8 cellular contexts compared by ENCODE assay signal in genomic region chr10:51879238-51879637, GRCh38.
A peak's percentile ranks its signal among the peaks of the same experiment; 100 is the strongest.
DNase-seq lines count a peak whose midpoint lies in the region; ATAC-seq and TF ChIP-seq lines count a peak whose summit lies in the region.

No MANE protein-coding gene starts in this region.

- H3K27ac ChIP-seq in adrenal gland, result peak overlapping the region in 4 of 5 donors; percentile 32 to 59 (median 45)

- no peak for TF ChIP-seq POLR2A in adrenal gland (IDR thresholded peaks at IDR 0.05)

- WGBS in adrenal gland, 4 donors, result 0 to 17% (median 4%) methylated on average over 1 of the region's 1 CpG

- peak; percentile 1 for DNase-seq in DMS 273 treated with DMSO at 0.1 percent for 48 hours (lab: John Stamatoyannopoulos, UW)
- DNase-seq in adrenal gland, result peak in 5 of 7 donors; percentile 18 to 55 (median 44)
- peak; percentile 73 for DNase-seq in kidney glomerular epithelial cell (lab: John Stamatoyannopoulos, UW)
- no peak for DNase-seq in NCI-H2107 treated with DMSO at 0.1 percent for 48 hours (lab: John Stamatoyannopoulos, UW; ENCODE audit: unreplicated experiment)
- DNase-seq in cerebellum (ENCODE audit: low spot score), result no peak
- no peak for DNase-seq in NCI-H1930 (lab: John Stamatoyannopoulos, UW)

- no peak overlapping the region for H3K4me3 ChIP-seq in adrenal gland

- ATAC-seq in GM19468 (IDR thresholded peaks at IDR 0.05; ENCODE audit: extremely low read depth, unreplicated experiment) (peak; percentile 65), HG03469 (IDR thresholded peaks at IDR 0.05; ENCODE audit: unreplicated experiment) (peak; percentile 95)

- intact Hi-C loops in adrenal gland (cut with DNase I), result no loop called here

- no peaks in the 10 kb centered on the region for H3K9me3 ChIP-seq in adrenal gland (replicated peaks in 1 of 3)

- H3K4me1 ChIP-seq in adrenal gland (replicated peaks in 1 of 2), result peaks cover 4 to 17% of the 10 kb centered on the region in 2 donors

- H3K27me3 ChIP-seq in adrenal gland, result no peaks in the 10 kb centered on the region

- H3K36me3 ChIP-seq in adrenal gland (replicated peaks in 1 of 2), result no peaks in the 10 kb centered on the region

- TF ChIP-seq CTCF in adrenal gland (IDR thresholded peaks at IDR 0.05), result no peak

Comparison
In these comparisons a context has a peak if more than half of its experiments do, and no peak if none do; other contexts are left out.
1. DNase-seq: peak in DMS 273 treated with DMSO at 0.1 percent for 48 hours (single experiment), adrenal gland (5 of 7) and kidney glomerular epithelial cell (single experiment); none in NCI-H2107 treated with DMSO at 0.1 percent for 48 hours (single experiment), cerebellum (single experiment) and NCI-H1930 (0 of 2).